Comparison of ENCODE assay signal across 1 cellular context in the genomic region with DNA sequence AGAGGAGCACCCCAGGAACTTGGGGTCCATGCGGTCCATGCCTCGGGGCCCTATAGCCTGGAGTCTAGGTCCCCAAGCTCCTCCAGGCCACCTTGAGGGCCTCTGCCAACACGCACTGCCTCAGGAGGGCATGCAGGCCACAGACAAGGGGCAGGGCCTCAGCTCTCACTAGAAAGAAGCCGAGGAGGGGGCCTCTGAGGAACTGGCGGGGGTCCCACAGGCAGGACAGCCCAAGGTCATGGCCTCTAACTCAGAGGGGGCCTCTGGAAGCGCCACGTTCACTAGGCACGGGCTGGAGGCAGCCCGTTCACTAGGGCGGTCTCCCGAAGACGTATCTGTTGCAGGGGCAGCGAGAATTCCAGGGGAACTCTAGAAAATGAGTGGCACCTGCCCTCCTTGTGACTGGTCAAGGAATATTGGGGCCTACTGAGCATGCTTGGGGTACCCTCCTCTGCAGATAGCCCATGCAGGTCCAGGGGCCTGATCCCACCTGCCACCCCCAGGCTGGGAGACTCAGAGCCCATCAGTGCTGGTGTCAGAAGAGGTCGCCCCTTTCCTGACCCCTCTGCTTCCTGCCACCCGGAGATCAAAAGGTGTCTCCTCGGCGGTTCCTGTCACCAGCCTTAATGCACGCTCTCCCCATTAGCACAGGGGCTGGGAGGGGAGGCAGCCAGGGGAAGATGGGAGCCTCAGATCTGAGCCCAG.
TF ChIP-seq lines count a peak whose summit lies in the region.

No MANE protein-coding gene starts in this region.

TF ChIP-seq in WTC11, 78 proteins besides CTCF, POLR2A, EP300 and RAD21 (continued from another document):
- TF ChIP-seq, protein P1, sequence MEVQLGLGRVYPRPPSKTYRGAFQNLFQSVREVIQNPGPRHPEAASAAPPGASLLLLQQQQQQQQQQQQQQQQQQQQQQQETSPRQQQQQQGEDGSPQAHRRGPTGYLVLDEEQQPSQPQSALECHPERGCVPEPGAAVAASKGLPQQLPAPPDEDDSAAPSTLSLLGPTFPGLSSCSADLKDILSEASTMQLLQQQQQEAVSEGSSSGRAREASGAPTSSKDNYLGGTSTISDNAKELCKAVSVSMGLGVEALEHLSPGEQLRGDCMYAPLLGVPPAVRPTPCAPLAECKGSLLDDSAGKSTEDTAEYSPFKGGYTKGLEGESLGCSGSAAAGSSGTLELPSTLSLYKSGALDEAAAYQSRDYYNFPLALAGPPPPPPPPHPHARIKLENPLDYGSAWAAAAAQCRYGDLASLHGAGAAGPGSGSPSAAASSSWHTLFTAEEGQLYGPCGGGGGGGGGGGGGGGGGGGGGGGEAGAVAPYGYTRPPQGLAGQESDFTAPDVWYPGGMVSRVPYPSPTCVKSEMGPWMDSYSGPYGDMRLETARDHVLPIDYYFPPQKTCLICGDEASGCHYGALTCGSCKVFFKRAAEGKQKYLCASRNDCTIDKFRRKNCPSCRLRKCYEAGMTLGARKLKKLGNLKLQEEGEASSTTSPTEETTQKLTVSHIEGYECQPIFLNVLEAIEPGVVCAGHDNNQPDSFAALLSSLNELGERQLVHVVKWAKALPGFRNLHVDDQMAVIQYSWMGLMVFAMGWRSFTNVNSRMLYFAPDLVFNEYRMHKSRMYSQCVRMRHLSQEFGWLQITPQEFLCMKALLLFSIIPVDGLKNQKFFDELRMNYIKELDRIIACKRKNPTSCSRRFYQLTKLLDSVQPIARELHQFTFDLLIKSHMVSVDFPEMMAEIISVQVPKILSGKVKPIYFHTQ (CRISPR knock-in tag; IDR thresholded peaks at IDR 0.05) = no peak
- no peak for TF ChIP-seq SMAD3 (CRISPR knock-in tag; IDR thresholded peaks at IDR 0.05; ENCODE audit: borderline replicate concordance)
- TF ChIP-seq, protein P2, sequence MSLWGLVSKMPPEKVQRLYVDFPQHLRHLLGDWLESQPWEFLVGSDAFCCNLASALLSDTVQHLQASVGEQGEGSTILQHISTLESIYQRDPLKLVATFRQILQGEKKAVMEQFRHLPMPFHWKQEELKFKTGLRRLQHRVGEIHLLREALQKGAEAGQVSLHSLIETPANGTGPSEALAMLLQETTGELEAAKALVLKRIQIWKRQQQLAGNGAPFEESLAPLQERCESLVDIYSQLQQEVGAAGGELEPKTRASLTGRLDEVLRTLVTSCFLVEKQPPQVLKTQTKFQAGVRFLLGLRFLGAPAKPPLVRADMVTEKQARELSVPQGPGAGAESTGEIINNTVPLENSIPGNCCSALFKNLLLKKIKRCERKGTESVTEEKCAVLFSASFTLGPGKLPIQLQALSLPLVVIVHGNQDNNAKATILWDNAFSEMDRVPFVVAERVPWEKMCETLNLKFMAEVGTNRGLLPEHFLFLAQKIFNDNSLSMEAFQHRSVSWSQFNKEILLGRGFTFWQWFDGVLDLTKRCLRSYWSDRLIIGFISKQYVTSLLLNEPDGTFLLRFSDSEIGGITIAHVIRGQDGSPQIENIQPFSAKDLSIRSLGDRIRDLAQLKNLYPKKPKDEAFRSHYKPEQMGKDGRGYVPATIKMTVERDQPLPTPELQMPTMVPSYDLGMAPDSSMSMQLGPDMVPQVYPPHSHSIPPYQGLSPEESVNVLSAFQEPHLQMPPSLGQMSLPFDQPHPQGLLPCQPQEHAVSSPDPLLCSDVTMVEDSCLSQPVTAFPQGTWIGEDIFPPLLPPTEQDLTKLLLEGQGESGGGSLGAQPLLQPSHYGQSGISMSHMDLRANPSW (CRISPR knock-in tag; conservative IDR thresholded peaks at IDR 0.05; ENCODE audit: low read depth) = no peak
- no peak for TF ChIP-seq JUN (CRISPR knock-in tag; IDR thresholded peaks at IDR 0.05)
- no peak for TF ChIP-seq ZNF138 (CRISPR knock-in tag; conservative IDR thresholded peaks at IDR 0.05)
- TF ChIP-seq, protein P3, sequence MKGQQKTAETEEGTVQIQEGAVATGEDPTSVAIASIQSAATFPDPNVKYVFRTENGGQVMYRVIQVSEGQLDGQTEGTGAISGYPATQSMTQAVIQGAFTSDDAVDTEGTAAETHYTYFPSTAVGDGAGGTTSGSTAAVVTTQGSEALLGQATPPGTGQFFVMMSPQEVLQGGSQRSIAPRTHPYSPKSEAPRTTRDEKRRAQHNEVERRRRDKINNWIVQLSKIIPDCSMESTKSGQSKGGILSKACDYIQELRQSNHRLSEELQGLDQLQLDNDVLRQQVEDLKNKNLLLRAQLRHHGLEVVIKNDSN (CRISPR knock-in tag; IDR thresholded peaks at IDR 0.05) = no peak
- TF ChIP-seq RORB (CRISPR knock-in tag; IDR thresholded peaks at IDR 0.05) = no peak
- no peak for TF ChIP-seq SMAD4 (CRISPR knock-in tag; IDR thresholded peaks at IDR 0.05)
TF ChIP-seq in WTC11: peak in this region for 0.
